Comparison of ENCODE assay signal across 1 cellular context in genomic region chr11:62546244-62546936, GRCh38.
TF ChIP-seq lines count a peak whose summit lies in the region.

Gene AHNAK (minus strand): TSS chr11:62546806. CDS start chr11:62536098, 10,708 bp downstream.

TF ChIP-seq in K562, 482 proteins besides CTCF, POLR2A, EP300 and RAD21 (continued from another document and continues in another):
- TF ChIP-seq TBP (optimal IDR thresholded peaks at IDR 0.05; ENCODE audit: low read depth, low read length) (peak; percentile 72), NFIX (CRISPR knock-in tag; IDR thresholded peaks at IDR 0.05; ENCODE audit: low read depth) (no peak), ZNF518B (CRISPR knock-in tag; IDR thresholded peaks at IDR 0.05) (no peak), ZBED1 (IDR thresholded peaks at IDR 0.05) (no peak), TCF3 (CRISPR knock-in tag; IDR thresholded peaks at IDR 0.05) (no peak), ZNF217 (CRISPR knock-in tag; IDR thresholded peaks at IDR 0.05) (no peak), ZNF695 (CRISPR knock-in tag; IDR thresholded peaks at IDR 0.05) (no peak), MTA3 (IDR thresholded peaks at IDR 0.05; ENCODE audit: borderline replicate concordance) (peak; percentile 23; the same call in 1 of the 2 replicates), HINFP (tag; conservative IDR thresholded peaks at IDR 0.05; ENCODE audit: low read depth) (no peak), NFXL1 (CRISPR knock-in tag; IDR thresholded peaks at IDR 0.05) (no peak), REST (CRISPR knock-in tag; IDR thresholded peaks at IDR 0.05; ENCODE audit: low read depth) (no peak), ZNF586 (CRISPR knock-in tag; conservative IDR thresholded peaks at IDR 0.05) (no peak), TAF9B (IDR thresholded peaks at IDR 0.05; ENCODE audit: partially characterized antibody) (no peak), ZFP30 (CRISPR knock-in tag; IDR thresholded peaks at IDR 0.05; ENCODE audit: borderline replicate concordance) (no peak), DNMT1 (IDR thresholded peaks at IDR 0.05) (no peak), SMAD4 (CRISPR knock-in tag; conservative IDR thresholded peaks at IDR 0.05) (no peak; the same call in 1 of the 2 replicates), ELF2 (CRISPR knock-in tag; IDR thresholded peaks at IDR 0.05) (no peak), ZNF174 (CRISPR knock-in tag; IDR thresholded peaks at IDR 0.05) (no peak), KDM5B (IDR thresholded peaks at IDR 0.05; ENCODE audit: insufficient replicate concordance, low read depth, low read length) (peak; percentile 61), ELF1 (tag; IDR thresholded peaks at IDR 0.05) (no peak), NRF1 (conservative IDR thresholded peaks at IDR 0.05 in 1 of 2, IDR thresholded peaks at IDR 0.05 in 1 of 2) (no peak; a peak in 1 of 4 replicates), ZNF184 (CRISPR knock-in tag; IDR thresholded peaks at IDR 0.05) (no peak), CREBBP (IDR thresholded peaks at IDR 0.05; ENCODE audit: low read depth, low read length) (no peak), RREB1 (CRISPR knock-in tag; IDR thresholded peaks at IDR 0.05) (no peak), ESRRB (CRISPR knock-in tag; IDR thresholded peaks at IDR 0.05; ENCODE audit: borderline replicate concordance) (no peak), MAZ (CRISPR knock-in tag; conservative IDR thresholded peaks at IDR 0.05 in 1 of 2, IDR thresholded peaks at IDR 0.05 in 1 of 2) (peak; percentile 53 to 83; a peak in 3 of 4 replicates), ZNF311 (CRISPR knock-in tag; IDR thresholded peaks at IDR 0.05) (no peak), ZKSCAN1 (IDR thresholded peaks at IDR 0.05; ENCODE audit: low read depth, low read length) (no peak), ZNF3 (CRISPR knock-in tag; IDR thresholded peaks at IDR 0.05) (no peak), CHD1 (IDR thresholded peaks at IDR 0.05; ENCODE audit: low read length) (peak; percentile 85), IRF1 (CRISPR knock-in tag; IDR thresholded peaks at IDR 0.05; ENCODE audit: borderline replicate concordance) (no peak), ZNF696 (CRISPR knock-in tag; conservative IDR thresholded peaks at IDR 0.05) (no peak), ZBTB33 (CRISPR knock-in tag; IDR thresholded peaks at IDR 0.05) (0 out of 2 replicates have a peak, but pooled peaks have one; percentile 28), ZC3H11A (IDR thresholded peaks at IDR 0.05; ENCODE audit: low read depth, low read length) (no peak), CBFA2T2 (conservative IDR thresholded peaks at IDR 0.05) (no peak), HOXB6 (CRISPR knock-in tag; IDR thresholded peaks at IDR 0.05; ENCODE audit: borderline replicate concordance) (no peak), POLR2H (tag; IDR thresholded peaks at IDR 0.05; ENCODE audit: low read depth) (no peak), ZBTB7A (IDR thresholded peaks at IDR 0.05; ENCODE audit: borderline replicate concordance, control insufficient read depth, low read depth, low read length) (peak; percentile 86), MIER1 (IDR thresholded peaks at IDR 0.05; ENCODE audit: low read depth) (no peak), CREB5 (CRISPR knock-in tag; IDR thresholded peaks at IDR 0.05) (no peak), HNRNPUL1 (IDR thresholded peaks at IDR 0.05; ENCODE audit: low read length) (no peak), CREB1 (IDR thresholded peaks at IDR 0.05) (no peak), CREB1 (CRISPR knock-in tag; IDR thresholded peaks at IDR 0.05) (peak; percentile 36; the same call in 1 of the 2 replicates), SRSF3 (IDR thresholded peaks at IDR 0.05; ENCODE audit: insufficient read depth, low read length) (no peak), NR1H2 (CRISPR knock-in tag; IDR thresholded peaks at IDR 0.05) (no peak), ADNP (tag; IDR thresholded peaks at IDR 0.05) (no peak), HBP1 (CRISPR knock-in tag; IDR thresholded peaks at IDR 0.05) (no peak), ZBTB1 (CRISPR knock-in tag; IDR thresholded peaks at IDR 0.05; ENCODE audit: borderline replicate concordance, low read depth) (0 out of 2 replicates have a peak, but pooled peaks have one; percentile 39), FOXP1 (CRISPR knock-in tag; IDR thresholded peaks at IDR 0.05) (no peak), HDAC2 (IDR thresholded peaks at IDR 0.05) (no peak)
